In the genomic region with DNA sequence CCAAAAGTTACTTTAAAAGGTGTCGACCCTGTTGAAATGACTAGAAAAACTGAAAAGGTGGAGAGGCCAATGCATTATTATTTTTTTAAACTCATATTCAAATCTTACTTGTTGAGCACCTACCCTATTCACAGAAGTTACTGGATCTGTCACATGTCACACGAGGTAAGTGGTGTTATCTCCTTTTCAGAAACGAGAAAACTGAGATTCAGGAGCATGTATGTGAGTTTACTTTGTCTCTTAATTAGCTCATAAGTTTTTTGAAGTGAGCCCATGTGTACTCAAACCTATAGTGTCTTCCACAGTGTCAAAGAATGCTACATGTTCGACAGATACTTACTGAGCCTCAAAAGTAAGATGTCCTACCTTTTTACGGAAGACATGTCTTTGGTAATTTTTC, we compare ENCODE assay signal across 8 cellular contexts.
"Had no signal": no experiment of that assay in that cellular context is flagged by ENCODE, and none has a peak within 500 bp of the region (broad histone marks: within the 10 kb centered on the region; RNA-seq: fewer than 3 reads in every experiment).

No MANE protein-coding gene starts in this region.

- ATAC-seq: GM23338 had no signal

- H3K4me3 ChIP-seq: GM23338 had no signal

- DNase-seq: H9, HCEC 1CT, KG1 had no signal

- H3K4me2 ChIP-seq: GM23338 had no signal

- H3K27ac ChIP-seq: HL-60 had no signal

- FAIRE-seq: H1, H54, HTR-8/SVneo had no signal

- H2AFZ ChIP-seq: GM23338 had no signal
